In the genomic region with DNA sequence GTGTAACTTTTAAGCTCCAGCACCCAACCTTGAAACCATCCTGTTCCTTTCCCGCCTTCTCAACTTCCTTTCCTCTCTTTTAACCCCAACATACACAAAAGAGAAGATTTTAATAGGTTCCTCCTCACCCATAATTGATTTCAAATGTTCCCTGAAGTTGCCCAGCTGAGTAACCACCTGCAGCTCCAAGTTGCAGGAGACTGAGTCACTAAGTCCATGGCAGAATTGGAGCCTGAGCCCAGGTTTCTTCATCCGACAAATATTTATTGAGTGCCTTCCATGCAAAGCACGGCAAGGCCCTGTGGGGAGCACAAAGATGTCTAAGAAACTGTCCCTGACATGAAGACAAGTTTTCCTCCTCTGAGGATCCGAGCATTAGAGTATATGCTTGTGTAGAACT, we compare ENCODE assay signal across 18 cellular contexts.
DNase-seq lines count a peak whose midpoint lies in the region; ATAC-seq and TF ChIP-seq lines count a peak whose summit lies in the region.
"Had no signal": no experiment of that assay in that cellular context is flagged by ENCODE, and none has a peak within 500 bp of the region (broad histone marks: within the 10 kb centered on the region; RNA-seq: fewer than 3 reads in every experiment).

No MANE protein-coding gene starts in this region.

- DNase-seq in EH (ENCODE audit: low read depth) (peak; percentile 11), astrocyte of the hippocampus (ENCODE audit: low read depth, low spot score) (peak; percentile 7), foreskin fibroblast (peak; percentile 2 to 84), aorta (no peak), mucosa of descending colon (no peak), posterior vena cava (ENCODE audit: low spot score) (no peak), NCI-H2029 treated with DMSO at 0.1 percent for 48 hours (lab: John Stamatoyannopoulos, UW) (no peak)
- DNase-seq: BE2C; CD4-positive, alpha-beta T cell; KG1; NCI-H1436; NCI-H2029; NCI-H2171 treated with DMSO at 0.1 percent for 48 hours; NCI-H446 treated with DMSO at 0.1 percent for 48 hours; PC-3; SJCRH30 had no signal

- H3K36me3 ChIP-seq in aorta (ENCODE audit: control insufficient read depth in 1 of 2, insufficient read depth in 2 of 2, low read length in 1 of 2) (no peaks in the 10 kb centered on the region), mucosa of descending colon (ENCODE audit: low read depth) (no peaks in the 10 kb centered on the region)
- H3K36me3 ChIP-seq: BE2C, HAP-1, SJCRH30 had no signal

- no peaks in the 10 kb centered on the region for H3K27me3 ChIP-seq in aorta (ENCODE audit: control insufficient read depth in 1 of 2, insufficient read depth in 2 of 2, low read length in 1 of 2)
- H3K27me3 ChIP-seq: BE2C, SJCRH30 had no signal

- no peaks in the 10 kb centered on the region for H3K9me3 ChIP-seq in aorta (ENCODE audit: control insufficient read depth, low read length)
- no peaks in the 10 kb centered on the region for H3K9me3 ChIP-seq in mucosa of descending colon
- H3K9me3 ChIP-seq: BE2C, HAP-1, SJCRH30 had no signal

- intact Hi-C loops in aorta (cut with DNase I) = loop anchor here (1.0 to 5.0 kb wide), 3 partner anchors 97 to 132 kb away; no protein-coding TSS in a partner anchor
- intact Hi-C loops in mucosa of descending colon (cut with DNase I, micrococcal nuclease) = no loop called here
- intact Hi-C loops in posterior vena cava (cut with DNase I) = loop anchor here in 1 of 2 donors (1.0 kb wide), 1 partner anchor 134 kb away; no protein-coding TSS in a partner anchor

- 50 to 52% methylated on average over 4 of the region's 4 CpGs for WGBS in aorta, 2 donors

- ATAC-seq in aorta (ENCODE audit: low FRiP score) (no peak), mucosa of descending colon (no peak)
- ATAC-seq: PC-3 had no signal

- H3K4me1 ChIP-seq in aorta (ENCODE audit: control insufficient read depth in 1 of 2, insufficient read depth in 2 of 2, low read length in 2 of 2) (peaks cover 2 to 10% of the 10 kb centered on the region in 2 donors), mucosa of descending colon (ENCODE audit: low read depth) (no peaks in the 10 kb centered on the region)
- H3K4me1 ChIP-seq: BE2C, HAP-1, SJCRH30 had no signal

- H3K4me3 ChIP-seq in foreskin fibroblast (ENCODE audit: low read depth in 1 of 2, low read length in 2 of 2) (no peak overlapping the region), aorta (ENCODE audit: low read length in 2 of 2) (no peak overlapping the region), mucosa of descending colon (no peak overlapping the region)
- H3K4me3 ChIP-seq: HAP-1, SJCRH30 had no signal

- TF ChIP-seq CTCF in foreskin fibroblast (IDR thresholded peaks at IDR 0.05; ENCODE audit: low read depth, low read length) (no peak), mucosa of descending colon (IDR thresholded peaks at IDR 0.05) (no peak)

- H3K27ac ChIP-seq in aorta (ENCODE audit: low read depth in 1 of 2, low read length in 2 of 2) = peak overlapping the region; percentile 17 to 18
- H3K27ac ChIP-seq: RWPE1, SJCRH30 had no signal

Comparison
In these comparisons a context has a peak if more than half of its experiments do, and no peak if none do; other contexts are left out.
1. DNase-seq: peak in EH (single experiment), astrocyte of the hippocampus (single experiment) and foreskin fibroblast (2 of 2); none in aorta (0 of 2), mucosa of descending colon (0 of 3), posterior vena cava (single experiment) and NCI-H2029 treated with DMSO at 0.1 percent for 48 hours (single experiment).
2. intact Hi-C loops: an anchor here in aorta (1.0 to 5.0 kb wide); none called in mucosa of descending colon.